24 cellular contexts compared by ENCODE assay signal in the genomic region with DNA sequence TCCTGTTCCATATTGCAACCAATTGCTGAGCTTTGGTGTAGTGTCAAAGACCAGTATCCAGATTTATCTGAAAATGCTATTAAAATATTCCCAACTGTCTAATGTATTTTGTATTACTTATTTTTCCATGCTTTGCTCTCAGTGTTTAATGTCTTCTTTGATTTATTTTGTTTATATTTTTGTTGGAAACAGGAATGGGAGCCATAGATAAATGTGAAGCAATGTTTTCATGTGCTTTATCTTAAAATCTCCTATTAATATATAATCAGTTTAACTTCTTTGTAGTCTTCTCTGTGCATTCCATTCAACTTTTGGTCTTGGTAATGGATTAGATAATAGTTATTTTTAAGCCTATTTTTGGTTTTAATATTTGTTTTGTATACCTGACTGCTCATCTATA. TPM values are rescaled to one million over a fixed set of nuclear protein-coding genes. Genes with fewer than 3 reads are reported as not detected.
DNase-seq lines count a peak whose midpoint lies in the region; ATAC-seq, FAIRE-seq and TF ChIP-seq lines count a peak whose summit lies in the region.
"Had no signal": no experiment of that assay in that cellular context is flagged by ENCODE, and none has a peak within 500 bp of the region (broad histone marks: within the 10 kb centered on the region; RNA-seq: fewer than 3 reads in every experiment).

No MANE protein-coding gene starts in this region.

- H3K9ac ChIP-seq in neural progenitor cell (no peak overlapping the region), HepG2 (ENCODE audit: insufficient read depth, low read depth, low read length) (no peak overlapping the region), kidney (ENCODE audit: low read length in 2 of 2) (no peak overlapping the region)

- CTCF ChIA-PET in CD4-positive, alpha-beta T cell (lab: Charles Lee), result interaction anchor here (1.9 kb wide), 1 partner anchor 10 kb away, joined by 7 read pairs; no protein-coding TSS in a partner anchor
- CTCF ChIA-PET in HepG2 (lab: Yijun Ruan, JAX; ENCODE audit: low intra/inter-chr PET ratio, low total read pairs), result no interaction called here

- H2AFZ ChIP-seq in GM23338 (no peak overlapping the region), neural progenitor cell (replicated peaks) (no peak overlapping the region), HepG2 (ENCODE audit: low read length) (no peak overlapping the region)

- TF ChIP-seq CTCF in CD4-positive, alpha-beta T cell (IDR thresholded peaks at IDR 0.05), result no peak
- no peak for TF ChIP-seq CTCF in GM23338 (conservative IDR thresholded peaks at IDR 0.05; ENCODE audit: low read depth in 2 of 2)
- no peak for TF ChIP-seq CTCF in neural progenitor cell (IDR thresholded peaks at IDR 0.05)
- no peak for TF ChIP-seq CTCF in HepG2 (CRISPR knock-in tag; IDR thresholded peaks at IDR 0.05)
- no peak for TF ChIP-seq CTCF in kidney (IDR thresholded peaks at IDR 0.05; ENCODE audit: borderline replicate concordance, extremely low read depth, insufficient read depth)

- peaks cover 30% of the 10 kb centered on the region for H4K20me1 ChIP-seq in GM23338 (replicated peaks; ENCODE audit: insufficient read depth)
- peaks cover 52% of the 10 kb centered on the region for H4K20me1 ChIP-seq in neural progenitor cell (ENCODE audit: low read depth)
- H4K20me1 ChIP-seq in HepG2 (ENCODE audit: insufficient read depth, low read length), result peaks cover 58% of the 10 kb centered on the region

- H3F3A ChIP-seq in GM23338 (replicated peaks; ENCODE audit: low read depth) (no peaks in the 10 kb centered on the region), neural progenitor cell (ENCODE audit: low read depth) (peaks cover 28% of the 10 kb centered on the region)

- POLR2A ChIA-PET in CD4-positive, alpha-beta T cell (lab: Charles Lee), result interaction anchor here (0.6 to 1.1 kb wide), 4 partner anchors 9 to 1104 kb away, joined by 3 read pairs; no protein-coding TSS in a partner anchor
- POLR2A ChIA-PET in HepG2 (lab: Yijun Ruan, JAX), result no interaction called here

- FAIRE-seq in HepG2 (lab: Jason Lieb, UNC) (no peak), kidney (lab: Jason Lieb, UNC) (no peak)
- FAIRE-seq: bronchial epithelial cell, GM19239 had no signal

- peak overlapping the region; percentile 60 for H3K27ac Mint-ChIP-seq in CD4-positive, alpha-beta T cell
- H3K27ac Mint-ChIP-seq in GM23338 (no peak overlapping the region), neural progenitor cell (no peak overlapping the region)
- H3K27ac Mint-ChIP-seq in central memory CD8-positive, alpha-beta T cell (ENCODE audit: low read depth), result peak overlapping the region; percentile 81
- H3K27ac Mint-ChIP-seq: endodermal cell had no signal

- no peaks in the 10 kb centered on the region for H3K27me3 Mint-ChIP-seq in CD4-positive, alpha-beta T cell
- H3K27me3 Mint-ChIP-seq in GM23338 (ENCODE audit: insufficient read depth, low read depth, poor library complexity) (peaks cover 3% of the 10 kb centered on the region), neural progenitor cell (ENCODE audit: insufficient read depth, low read depth) (no peaks in the 10 kb centered on the region)
- H3K27me3 Mint-ChIP-seq in central memory CD8-positive, alpha-beta T cell, result no peaks in the 10 kb centered on the region

- no peak for ATAC-seq in CD4-positive, alpha-beta T cell (ENCODE audit: poor library complexity)
- ATAC-seq in GM23338 (no peak), HepG2 (no peak)
- ATAC-seq in central memory CD8-positive, alpha-beta T cell (replicated peaks; ENCODE audit: extremely low read depth, poor library complexity, severe bottlenecking), result no peak

- intact Hi-C loops in CD4-positive, alpha-beta T cell (cut with DNase I, micrococcal nuclease), result loop anchor here in 1 of 2 experiments (10.0 kb wide), 2 partner anchors 125 to 185 kb away; a partner anchor contains a TSS
- intact Hi-C loops in HepG2 (cut with micrococcal nuclease; ENCODE audit: unreplicated experiment) (no loop called here), kidney (cut with DNase I) (no loop called here)

- TF ChIP-seq EP300 in HepG2 (IDR thresholded peaks at IDR 0.05; ENCODE audit: low read depth in 2 of 2, low read length in 2 of 2), result no peak
- TF ChIP-seq EP300 in HepG2 (CRISPR knock-in tag; IDR thresholded peaks at IDR 0.05; ENCODE audit: borderline replicate concordance), result no peak

- H3K4me3 Mint-ChIP-seq in CD4-positive, alpha-beta T cell, result peak overlapping the region; percentile 50
- H3K4me3 Mint-ChIP-seq in GM23338 (no peak overlapping the region), neural progenitor cell (no peak overlapping the region)
- H3K4me3 Mint-ChIP-seq in central memory CD8-positive, alpha-beta T cell, result peak overlapping the region; percentile 60
- H3K4me3 Mint-ChIP-seq: endodermal cell had no signal

- no peak for TF ChIP-seq RAD21 in HepG2 (CRISPR knock-in tag; IDR thresholded peaks at IDR 0.05)

- peaks cover 86% of the 10 kb centered on the region for H3K4me1 Mint-ChIP-seq in CD4-positive, alpha-beta T cell (ENCODE audit: low read depth)
- H3K4me1 Mint-ChIP-seq in GM23338 (peaks cover 45% of the 10 kb centered on the region), neural progenitor cell (peaks cover 4% of the 10 kb centered on the region)
- peaks cover 68% of the 10 kb centered on the region for H3K4me1 Mint-ChIP-seq in central memory CD8-positive, alpha-beta T cell

- H3K36me3 ChIP-seq in GM23338 (ENCODE audit: insufficient read depth) (no peaks in the 10 kb centered on the region), neural progenitor cell (peaks cover 6% of the 10 kb centered on the region), HepG2 (replicated peaks in 1 of 2; ENCODE audit: control insufficient read depth in 1 of 2, insufficient read depth in 2 of 2, low read length in 2 of 2) (peaks cover 0 to 2% of the 10 kb centered on the region in 2 experiments; a peak in 2 of 5 replicates), kidney (ENCODE audit: control insufficient read depth in 1 of 2, insufficient read depth in 2 of 2, low read length in 2 of 2) (no peaks in the 10 kb centered on the region)
- H3K36me3 ChIP-seq: uterus had no signal

- H3K9me2 ChIP-seq in GM23338 (ENCODE audit: insufficient read depth), result no peaks in the 10 kb centered on the region

- H3K4me2 ChIP-seq in GM23338 (no peak overlapping the region), neural progenitor cell (no peak overlapping the region), HepG2 (ENCODE audit: low read depth, low read length) (no peak overlapping the region)

- no peak for TF ChIP-seq POLR2A in HepG2 (IDR thresholded peaks at IDR 0.05; ENCODE audit: insufficient read depth in 1 of 2, low read depth in 2 of 2, low read length in 2 of 2)

- no peaks in the 10 kb centered on the region for H3K9me3 ChIP-seq in CD4-positive, alpha-beta T cell (ENCODE audit: control insufficient read depth, low read length)
- no peaks in the 10 kb centered on the region for H3K9me3 ChIP-seq in neural progenitor cell (ENCODE audit: low read depth)
- no peaks in the 10 kb centered on the region for H3K9me3 ChIP-seq in HepG2 (ENCODE audit: low read length)
- no peaks in the 10 kb centered on the region for H3K9me3 ChIP-seq in kidney (ENCODE audit: control insufficient read depth in 1 of 2, low read length in 2 of 2)
- H3K9me3 ChIP-seq: testis, uterus had no signal

- no peak overlapping the region for H3K27ac ChIP-seq in CD4-positive, alpha-beta T cell (ENCODE audit: low read depth, low read length)
- 0 out of 2 replicates have a peak overlapping the region, but pooled peaks have one; percentile 15 for H3K27ac ChIP-seq in GM23338 (ENCODE audit: low read depth)
- peak overlapping the region; percentile 42 for H3K27ac ChIP-seq in neural progenitor cell
- no peak overlapping the region for H3K27ac ChIP-seq in HepG2 (ENCODE audit: extremely low read length, insufficient read depth, low read length)
- no peak overlapping the region for H3K27ac ChIP-seq in kidney (ENCODE audit: low read depth in 2 of 2, low read length in 2 of 2)
- H3K27ac ChIP-seq: C4-2B, coronary artery, SK-N-MC, testis had no signal

- peaks cover 74% of the 10 kb centered on the region for H3K36me3 Mint-ChIP-seq in CD4-positive, alpha-beta T cell (ENCODE audit: low read depth)
- peaks cover 10% of the 10 kb centered on the region; the same call in 2 of the 3 replicates for H3K36me3 Mint-ChIP-seq in GM23338 (ENCODE audit: low read depth)
- peaks cover 31% of the 10 kb centered on the region for H3K36me3 Mint-ChIP-seq in central memory CD8-positive, alpha-beta T cell (ENCODE audit: insufficient read depth)
- H3K36me3 Mint-ChIP-seq in neural progenitor cell, result peaks cover 45% of the 10 kb centered on the region

- H3K9me3 Mint-ChIP-seq in CD4-positive, alpha-beta T cell, result no peaks in the 10 kb centered on the region
- H3K9me3 Mint-ChIP-seq in GM23338, result no peaks in the 10 kb centered on the region; the same call in 2 of the 3 replicates
- no peaks in the 10 kb centered on the region for H3K9me3 Mint-ChIP-seq in central memory CD8-positive, alpha-beta T cell
- H3K9me3 Mint-ChIP-seq in neural progenitor cell, result peaks cover 17% of the 10 kb centered on the region

- H3K4me3 ChIP-seq in GM23338, result no peak overlapping the region
- H3K4me3 ChIP-seq in neural progenitor cell, result no peak overlapping the region
- no peak overlapping the region for H3K4me3 ChIP-seq in HepG2 (replicated peaks in 1 of 3; ENCODE audit: insufficient read depth in 1 of 3, low read depth in 2 of 3, low read length in 3 of 3)
- H3K4me3 ChIP-seq in kidney (ENCODE audit: low read length in 2 of 2), result no peak overlapping the region
- H3K4me3 ChIP-seq: coronary artery, lung, SK-N-MC, testis, uterus had no signal

- no peak for DNase-seq in CD4-positive, alpha-beta T cell
- DNase-seq in GM23338 (ENCODE audit: low spot score) (no peak), neural progenitor cell (ENCODE audit: low spot score) (no peak), HepG2 (ENCODE audit: low spot score) (no peak), kidney (no peak), T-helper 1 cell (no peak)
- no peak for DNase-seq in central memory CD8-positive, alpha-beta T cell (ENCODE audit: low spot score in 2 of 2)
- DNase-seq: activated CD4-positive, alpha-beta T cell treated with anti-CD3 and anti-CD28 coated beads, Interleukin-2, amount 50 U/mL, for 1 hour; amygdala; endodermal cell; NCI-H1048; NCI-H187 treated with DMSO at 0.1 percent for 48 hours; NCI-H526 treated with DMSO at 0.1 percent for 48 hours; RPMI8226; stimulated activated CD4-positive, alpha-beta T cell treated with anti-CD3 and anti-CD28 coated beads, Interleukin-2, amount 100 ng/mL, for 24 hours; T-helper 9 cell; testis; uterus had no signal

- peaks cover 34% of the 10 kb centered on the region for H3K4me1 ChIP-seq in GM23338 (ENCODE audit: insufficient read depth)
- H3K4me1 ChIP-seq in neural progenitor cell, result peaks cover 22% of the 10 kb centered on the region
- H3K4me1 ChIP-seq in HepG2 (ENCODE audit: insufficient read depth, low read length), result peaks cover 52% of the 10 kb centered on the region
- H3K4me1 ChIP-seq in kidney (ENCODE audit: control insufficient read depth in 1 of 2, insufficient read depth in 1 of 2, low read depth in 1 of 2, low read length in 2 of 2), result peaks cover 17 to 39% of the 10 kb centered on the region in 2 donors

- in situ Hi-C loops in HepG2 (cut with HindIII; ENCODE audit: extremely low pct_ligation_motif_present, low pct_unique_long_range_greater_than_20kb), result no loop called here

- no TSS peak for BruUV-seq in HepG2 (replicated peaks; lab: Mats Ljungman, UMichigan)

- peaks cover 100% of the 10 kb centered on the region for H3K79me2 ChIP-seq in GM23338 (replicated peaks; ENCODE audit: insufficient read depth)
- peaks cover 100% of the 10 kb centered on the region for H3K79me2 ChIP-seq in neural progenitor cell (ENCODE audit: low read depth)
- H3K79me2 ChIP-seq in HepG2 (ENCODE audit: insufficient read depth, low read length), result peaks cover 98% of the 10 kb centered on the region

- H3K27me3 ChIP-seq in CD4-positive, alpha-beta T cell (ENCODE audit: control insufficient read depth, insufficient read depth, low read length), result no peaks in the 10 kb centered on the region
- no peaks in the 10 kb centered on the region for H3K27me3 ChIP-seq in GM23338 (ENCODE audit: insufficient read depth)
- no peaks in the 10 kb centered on the region for H3K27me3 ChIP-seq in neural progenitor cell
- no peaks in the 10 kb centered on the region for H3K27me3 ChIP-seq in HepG2 (ENCODE audit: control insufficient read depth in 1 of 2, insufficient read depth in 2 of 2, low read length in 2 of 2)
- H3K27me3 ChIP-seq: testis, uterus had no signal

RNA-seq across cellular contexts. Expression of a gene that starts 8.8 kb away (rescaled TPM):
- total RNA-seq in CD4-positive, alpha-beta T cell, result 100 to 1,000 TPM; 256 to 261 TPM
- 122 and 128 TPM in 2 replicates for total RNA-seq in GM23338 (2014; rRNA removed; shearing (Covaris generic))
- polyA plus RNA-seq in GM23338 (2016; fragmentation: Nextera tagmentation; extraction: Ambion mirVana) (76.0 and 90.6 TPM in 2 replicates), HepG2 (2011; rRNA removed) (56.6 and 71.1 TPM in 2 replicates), kidney (ENCODE audit: insufficient read depth, low read depth, low replicate concordance) (102 TPM)
- total RNA-seq in neural progenitor cell (ENCODE audit: low replicate concordance) (134 and 252 TPM in 2 replicates), HepG2 (2016; rRNA removed; fragmentation: Illumina TruSeq; extraction: Trizol) (92.7 and 129 TPM in 2 replicates), kidney (157 TPM)
- total RNA-seq in HepG2 (2016; cell fraction: cytosol; rRNA removed; fragmentation: Illumina TruSeq; extraction: Trizol; ENCODE audit: low read depth), result 42.6 and 48.0 TPM in 2 replicates
- 87.1 and 128 TPM in 2 replicates for total RNA-seq in HepG2 (2016; cell fraction: insoluble cytoplasmic fraction; rRNA removed; fragmentation: Illumina TruSeq; extraction: Trizol)
- total RNA-seq in HepG2 (2016; cell fraction: membrane; rRNA removed; fragmentation: Illumina TruSeq; extraction: Trizol), result 96.4 and 97.6 TPM in 2 replicates
- total RNA-seq in HepG2 (2016; cell fraction: nucleus; rRNA removed; fragmentation: Illumina TruSeq; extraction: Trizol), result 44.6 and 47.4 TPM in 2 replicates
- 39.2 and 62.2 TPM in 2 replicates for polyA plus RNA-seq in HepG2 (2011; cell fraction: cytosol; rRNA removed)
- 17.4 and 23.5 TPM in 2 replicates for polyA plus RNA-seq in HepG2 (2011; cell fraction: nucleus; rRNA removed)
- polyA plus RNA-seq in HepG2 (2012), result 73.2 and 76.4 TPM in 2 replicates
- polyA plus RNA-seq in HepG2 (2016; cell fraction: cytosol; fragmentation: Illumina TruSeq; extraction: Trizol; ENCODE audit: low read depth), result 45.2 and 58.6 TPM in 2 replicates
- 158 and 166 TPM in 2 replicates for polyA plus RNA-seq in HepG2 (2016; cell fraction: insoluble cytoplasmic fraction; fragmentation: Illumina TruSeq; extraction: Trizol; ENCODE audit: low read depth)
- polyA plus RNA-seq in HepG2 (2016; cell fraction: membrane; fragmentation: Illumina TruSeq; extraction: Trizol; ENCODE audit: low read depth), result 84.2 and 93.1 TPM in 2 replicates
- 80.7 and 83.5 TPM in 2 replicates for polyA plus RNA-seq in HepG2 (2016; cell fraction: nucleus; fragmentation: Illumina TruSeq; extraction: Trizol; ENCODE audit: insufficient read depth, low read depth)
- polyA minus RNA-seq in HepG2 (2011; rRNA and poly(A)+ RNA removed; ENCODE audit: low replicate concordance), result 19.4 and 29.7 TPM in 2 replicates
- polyA minus RNA-seq in HepG2 (2011; cell fraction: cytosol; rRNA and poly(A)+ RNA removed), result 45.2 and 50.6 TPM in 2 replicates
- 43.8 and 54.3 TPM in 2 replicates for polyA minus RNA-seq in HepG2 (2011; cell fraction: nucleus; rRNA and poly(A)+ RNA removed)

Comparison
In these comparisons a context has a peak if more than half of its experiments do, and no peak if none do; other contexts are left out.
1. H3K27ac ChIP-seq: peak in GM23338 (single experiment) and neural progenitor cell (single experiment); none in CD4-positive, alpha-beta T cell (single experiment), HepG2 (single experiment) and kidney (0 of 2).
2. H3K27ac Mint-ChIP-seq: peak in CD4-positive, alpha-beta T cell (single experiment) and central memory CD8-positive, alpha-beta T cell (single experiment); none in GM23338 (single experiment) and neural progenitor cell (single experiment).
3. H3K4me3 Mint-ChIP-seq: peak in CD4-positive, alpha-beta T cell (single experiment) and central memory CD8-positive, alpha-beta T cell (single experiment); none in GM23338 (single experiment) and neural progenitor cell (single experiment).